ENCODE assay signal across 9 cellular contexts in the genomic region with DNA sequence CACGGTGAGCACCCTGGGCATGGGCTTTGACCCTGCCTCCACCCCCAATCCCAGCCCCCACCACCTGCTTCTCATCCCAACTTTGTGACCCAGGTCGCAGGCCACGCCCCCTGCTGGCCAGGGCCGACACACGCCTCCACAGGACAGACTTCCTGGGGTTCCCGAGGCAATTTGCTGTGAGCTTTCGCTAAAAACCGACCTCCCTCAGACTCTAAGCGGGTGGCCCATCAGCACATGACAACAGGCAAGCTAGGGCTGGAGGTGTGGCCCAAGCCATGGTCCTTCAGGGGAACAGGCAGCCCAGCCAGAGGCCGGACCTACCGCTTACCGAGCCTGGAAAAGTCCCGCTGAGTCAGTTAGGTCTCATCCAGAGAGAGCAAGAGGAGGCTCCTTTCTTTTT. TPM values are rescaled to one million over a fixed set of nuclear protein-coding genes. Genes with fewer than 3 reads are reported as not detected.
DNase-seq lines count a peak whose midpoint lies in the region; ATAC-seq and TF ChIP-seq lines count a peak whose summit lies in the region.
"Had no signal": no experiment of that assay in that cellular context is flagged by ENCODE, and none has a peak within 500 bp of the region (broad histone marks: within the 10 kb centered on the region; RNA-seq: fewer than 3 reads in every experiment).

No MANE protein-coding gene starts in this region.

- H3K36me3 ChIP-seq in CD8-positive, alpha-beta T cell (ENCODE audit: insufficient read depth, low read length), result no peaks in the 10 kb centered on the region
- H3K36me3 ChIP-seq: thoracic aorta had no signal

- H3K27me3 Mint-ChIP-seq in CD8-positive, alpha-beta T cell (ENCODE audit: low read depth), result peaks cover 19% of the 10 kb centered on the region
- peaks cover 10% of the 10 kb centered on the region for H3K27me3 Mint-ChIP-seq in activated CD4-positive, alpha-beta T cell treated with anti-CD3 and anti-CD28 coated beads for 36 hours

- POLR2A ChIA-PET in CD8-positive, alpha-beta T cell (lab: Charles Lee), result no interaction called here
- POLR2A ChIA-PET in activated CD4-positive, alpha-beta T cell treated with anti-CD3 and anti-CD28 coated beads for 36 hours (lab: Charles Lee), result no interaction called here

- ATAC-seq in CD8-positive, alpha-beta T cell, result no peak
- ATAC-seq in HG03103 (IDR thresholded peaks at IDR 0.05; ENCODE audit: low read depth, unreplicated experiment), result peak; percentile 73
- peak; percentile 47 for ATAC-seq in activated CD4-positive, alpha-beta T cell treated with anti-CD3 and anti-CD28 coated beads for 36 hours
- no peak for ATAC-seq in left ventricle myocardium superior
- ATAC-seq in stimulated activated naive CD8-positive, alpha-beta T cell treated with anti-CD3 and anti-CD28 coated beads, Interleukin-15, Interleukin-2, amounts not matched to agents 100 U/mL and 50 U/mL, for 24 hours, result peak; percentile 14
- no peak for ATAC-seq in GM21447 (IDR thresholded peaks at IDR 0.05; ENCODE audit: unreplicated experiment)
- no peak for ATAC-seq in GM21723 (IDR thresholded peaks at IDR 0.05; ENCODE audit: unreplicated experiment)

- H3K4me3 ChIP-seq in CD8-positive, alpha-beta T cell (ENCODE audit: low read depth, low read length), result no peak overlapping the region
- no peak overlapping the region for H3K4me3 ChIP-seq in dorsolateral prefrontal cortex
- H3K4me3 ChIP-seq: thoracic aorta had no signal

- H3K36me3 Mint-ChIP-seq in CD8-positive, alpha-beta T cell, result no peaks in the 10 kb centered on the region
- H3K36me3 Mint-ChIP-seq in activated CD4-positive, alpha-beta T cell treated with anti-CD3 and anti-CD28 coated beads for 36 hours (ENCODE audit: low read depth), result no peaks in the 10 kb centered on the region

- TF ChIP-seq CTCF in CD8-positive, alpha-beta T cell (IDR thresholded peaks at IDR 0.05), result peak; percentile 21
- TF ChIP-seq CTCF in dorsolateral prefrontal cortex (IDR thresholded peaks at IDR 0.05 in 54 of 56, conservative IDR thresholded peaks at IDR 0.05 in 2 of 56; ENCODE audit: low read depth in 1 of 56, partially characterized antibody in 56 of 56), result peak in 13 of 56 donors; percentile 7 to 30 (median 13)

- H3K9me3 Mint-ChIP-seq in CD8-positive, alpha-beta T cell, result no peaks in the 10 kb centered on the region
- no peaks in the 10 kb centered on the region for H3K9me3 Mint-ChIP-seq in activated CD4-positive, alpha-beta T cell treated with anti-CD3 and anti-CD28 coated beads for 36 hours (ENCODE audit: low read depth)

- DNase-seq in CD8-positive, alpha-beta T cell, result peak in 4 of 7 experiments; percentile 17 to 57 (median 28)
- peak; percentile 66 for DNase-seq in activated CD4-positive, alpha-beta T cell treated with anti-CD3 and anti-CD28 coated beads for 36 hours
- DNase-seq in left ventricle myocardium superior, result peak; percentile 48
- peak; percentile 53 for DNase-seq in stimulated activated naive CD8-positive, alpha-beta T cell treated with anti-CD3 and anti-CD28 coated beads, Interleukin-15, Interleukin-2, amounts not matched to agents 100 U/mL and 50 U/mL, for 24 hours
- no peak for DNase-seq in dorsolateral prefrontal cortex

- no peak overlapping the region for H3K27ac Mint-ChIP-seq in CD8-positive, alpha-beta T cell
- H3K27ac Mint-ChIP-seq in activated CD4-positive, alpha-beta T cell treated with anti-CD3 and anti-CD28 coated beads for 36 hours, result no peak overlapping the region

- H3K27ac ChIP-seq in CD8-positive, alpha-beta T cell (ENCODE audit: low read depth, low read length), result no peak overlapping the region
- H3K27ac ChIP-seq in dorsolateral prefrontal cortex, result no peak overlapping the region
- H3K27ac ChIP-seq: thoracic aorta had no signal

- no peaks in the 10 kb centered on the region for H3K4me1 ChIP-seq in CD8-positive, alpha-beta T cell (ENCODE audit: insufficient read depth, low read length)

- H3K9me3 ChIP-seq in CD8-positive, alpha-beta T cell (ENCODE audit: low read length), result no peaks in the 10 kb centered on the region
- H3K9me3 ChIP-seq: thoracic aorta had no signal

- peaks cover 2% of the 10 kb centered on the region for H3K4me1 Mint-ChIP-seq in CD8-positive, alpha-beta T cell (ENCODE audit: low read depth)
- H3K4me1 Mint-ChIP-seq in activated CD4-positive, alpha-beta T cell treated with anti-CD3 and anti-CD28 coated beads for 36 hours, result no peaks in the 10 kb centered on the region

- no peaks in the 10 kb centered on the region for H3K27me3 ChIP-seq in CD8-positive, alpha-beta T cell (ENCODE audit: insufficient read depth, low read length)
- peaks cover 0 to 34% (median 4%) of the 10 kb centered on the region in 45 donors for H3K27me3 ChIP-seq in dorsolateral prefrontal cortex

- intact Hi-C loops in CD8-positive, alpha-beta T cell (cut with DNase I, micrococcal nuclease), result loop anchor here in 1 of 2 experiments (1.0 kb wide), 1 partner anchor 244 kb away; no protein-coding TSS in a partner anchor
- intact Hi-C loops in activated CD4-positive, alpha-beta T cell treated with anti-CD3 and anti-CD28 coated beads for 36 hours (cut with DNase I, micrococcal nuclease), result loop anchor here (1.0 to 5.0 kb wide), 2 partner anchors 244 kb away; no protein-coding TSS in a partner anchor
- intact Hi-C loops in left ventricle myocardium superior (cut with micrococcal nuclease), result no loop called here
- intact Hi-C loops in dorsolateral prefrontal cortex (cut with DNase I), result no loop called here

- no peak overlapping the region for H3K4me3 Mint-ChIP-seq in CD8-positive, alpha-beta T cell
- no peak overlapping the region for H3K4me3 Mint-ChIP-seq in activated CD4-positive, alpha-beta T cell treated with anti-CD3 and anti-CD28 coated beads for 36 hours

- CTCF ChIA-PET in CD8-positive, alpha-beta T cell (lab: Charles Lee), result interaction anchor here (0.7 to 1.7 kb wide), 4 partner anchors 10 to 245 kb away, joined by 3 to 6 read pairs (median 4); no protein-coding TSS in a partner anchor
- CTCF ChIA-PET in activated CD4-positive, alpha-beta T cell treated with anti-CD3 and anti-CD28 coated beads for 36 hours (lab: Charles Lee), result interaction anchor here (0.6 to 1.0 kb wide), 3 partner anchors 243 to 1245 kb away, joined by 3 read pairs; no protein-coding TSS in a partner anchor

RNA-seq across cellular contexts. Expression of a gene that starts 31.9 kb away (rescaled TPM):
- not detected for total RNA-seq in CD8-positive, alpha-beta T cell
- not detected for total RNA-seq in activated CD4-positive, alpha-beta T cell treated with anti-CD3 and anti-CD28 coated beads for 36 hours
- not detected for total RNA-seq in left ventricle myocardium superior
- total RNA-seq in dorsolateral prefrontal cortex, result 10 to 100 TPM in 41 of 120 experiments, 1 to 10 TPM in 79; 3.4 to 40.2 (median 8.5) TPM
- total RNA-seq: thoracic aorta had no signal

Comparison
In these comparisons a context has a peak if more than half of its experiments do, and no peak if none do; other contexts are left out.
1. ATAC-seq: peak in HG03103 (single experiment), activated CD4-positive, alpha-beta T cell treated with anti-CD3 and anti-CD28 coated beads for 36 hours (single experiment) and stimulated activated naive CD8-positive, alpha-beta T cell treated with anti-CD3 and anti-CD28 coated beads, Interleukin-15, Interleukin-2, amounts not matched to agents 100 U/mL and 50 U/mL, for 24 hours (single experiment); none in CD8-positive, alpha-beta T cell (single experiment), left ventricle myocardium superior (single experiment), GM21447 (single experiment) and GM21723 (single experiment).
2. DNase-seq: peak in CD8-positive, alpha-beta T cell (4 of 7), activated CD4-positive, alpha-beta T cell treated with anti-CD3 and anti-CD28 coated beads for 36 hours (single experiment), left ventricle myocardium superior (single experiment) and stimulated activated naive CD8-positive, alpha-beta T cell treated with anti-CD3 and anti-CD28 coated beads, Interleukin-15, Interleukin-2, amounts not matched to agents 100 U/mL and 50 U/mL, for 24 hours (single experiment); none in dorsolateral prefrontal cortex (0 of 10).
3. intact Hi-C loops: an anchor here in activated CD4-positive, alpha-beta T cell treated with anti-CD3 and anti-CD28 coated beads for 36 hours (1.0 to 5.0 kb wide); none called in left ventricle myocardium superior and dorsolateral prefrontal cortex.